ENCODE assay signal across 8 cellular contexts in the genomic region with DNA sequence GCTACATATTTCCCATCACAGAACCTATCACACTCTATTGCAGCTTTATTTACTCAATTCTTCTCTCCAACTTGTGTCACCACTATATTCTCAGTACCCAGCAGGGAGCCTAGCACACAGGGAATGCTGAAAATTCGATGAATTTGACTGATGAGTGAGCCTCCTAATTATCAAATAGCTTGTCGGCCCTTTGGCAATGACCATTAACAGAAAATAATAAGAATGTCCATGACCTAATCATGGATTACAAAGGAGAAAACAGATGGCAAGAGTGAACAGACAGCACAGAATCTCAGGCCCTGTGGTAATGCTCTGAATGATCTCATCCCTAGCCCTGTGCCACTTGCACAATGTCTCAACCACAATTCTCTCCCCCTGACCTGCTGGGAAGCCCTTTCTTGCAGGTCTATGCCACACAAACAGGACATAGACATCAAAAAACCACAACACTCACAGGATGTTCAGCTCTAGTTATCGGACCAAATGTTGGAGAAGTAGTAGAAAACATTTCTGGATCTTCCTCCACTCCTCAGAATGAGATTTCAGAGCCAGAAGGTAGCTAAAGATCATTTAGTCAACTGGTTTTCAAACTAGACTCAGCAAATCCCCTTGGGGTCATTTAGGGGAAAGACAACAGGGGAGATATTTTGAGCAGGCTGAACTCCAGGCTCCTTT.
A peak's percentile ranks its signal among the peaks of the same experiment; 100 is the strongest.
DNase-seq lines count a peak whose midpoint lies in the region; ATAC-seq and TF ChIP-seq lines count a peak whose summit lies in the region.

No MANE protein-coding gene starts in this region.

- H3K27me3 Mint-ChIP-seq in osteocyte (ENCODE audit: unreplicated experiment): no peaks in the 10 kb centered on the region

- H2AFZ ChIP-seq in IMR-90 (replicated peaks; ENCODE audit: low read length, poor library complexity): no peak overlapping the region

- no peak overlapping the region for H3K4me3 Mint-ChIP-seq in osteocyte (ENCODE audit: unreplicated experiment)

- TF ChIP-seq EP300 in esophagus muscularis mucosa (IDR thresholded peaks at IDR 0.05): no peak

- H2BK120ac ChIP-seq in IMR-90 (ENCODE audit: low read depth, low read length): peak overlapping the region; percentile 9; the same call in 1 of the 2 replicates

- peaks cover 12% of the 10 kb centered on the region for H3K36me3 Mint-ChIP-seq in osteocyte (ENCODE audit: unreplicated experiment)

- peak; percentile 88 for DNase-seq in BJ (ENCODE audit: low read depth)
- DNase-seq in IMR-90: peak; percentile 96
- DNase-seq in WERI-Rb-1: peak; percentile 73
- DNase-seq in esophagus muscularis mucosa (ENCODE audit: extremely low spot score): no peak
- DNase-seq in osteocyte (ENCODE audit: extremely low spot score, unreplicated experiment): no peak
- DNase-seq in NCI-H2029 (lab: John Stamatoyannopoulos, UW): no peak
- DNase-seq in H7: no peak
- no peak for DNase-seq in HAP-1 (ENCODE audit: low spot score in 2 of 2)

- dilution Hi-C loops in IMR-90 (cut with HindIII; ENCODE audit: low sequenced_read_pairs, unreplicated experiment): no loop called here

- peak overlapping the region; percentile 55; the same call in 1 of the 2 replicates for H3K27ac ChIP-seq in IMR-90 (ENCODE audit: insufficient read depth, low read length)
- H3K27ac ChIP-seq in WERI-Rb-1: peak overlapping the region; percentile 91
- peak overlapping the region; percentile 55 to 67 (median 56) for H3K27ac ChIP-seq in esophagus muscularis mucosa (replicated peaks in 1 of 4)

- H3K4me1 Mint-ChIP-seq in osteocyte (ENCODE audit: unreplicated experiment): peaks cover 64% of the 10 kb centered on the region

- H2BK5ac ChIP-seq in IMR-90 (ENCODE audit: low read depth, low read length, poor library complexity, severe bottlenecking): peak overlapping the region; percentile 67

- H2AK9ac ChIP-seq in IMR-90 (replicated peaks; ENCODE audit: low read depth, low read length, poor library complexity): no peak overlapping the region

- peak overlapping the region; percentile 94 for H3K27ac Mint-ChIP-seq in osteocyte (ENCODE audit: unreplicated experiment)

- no peak overlapping the region for H2BK15ac ChIP-seq in IMR-90 (ENCODE audit: low read depth, low read length)

- H4K91ac ChIP-seq in IMR-90 (ENCODE audit: insufficient read depth, low read depth, low read length): peak overlapping the region; percentile 37

- peaks cover 17 to 81% of the 10 kb centered on the region in 2 experiments for H3K79me1 ChIP-seq in IMR-90 (ENCODE audit: low read depth in 1 of 2, low read length in 2 of 2)

- in situ Hi-C loops in IMR-90 (cut with MboI; ENCODE audit: low sequenced_read_pairs): no loop called here
- in situ Hi-C loops in HAP-1 (cut with MboI; ENCODE audit: low sequenced_read_pairs): no loop called here

- peaks cover 7% of the 10 kb centered on the region for H3K9me1 ChIP-seq in IMR-90 (ENCODE audit: insufficient read depth, low read length)

- H3K27me3 ChIP-seq in BJ (ENCODE audit: control insufficient read depth, insufficient read depth, low read length): no peaks in the 10 kb centered on the region
- H3K27me3 ChIP-seq in IMR-90 (ENCODE audit: control insufficient read depth, insufficient read depth, low read length): no peaks in the 10 kb centered on the region
- H3K27me3 ChIP-seq in WERI-Rb-1 (ENCODE audit: insufficient read depth, low read depth, severe bottlenecking): no peaks in the 10 kb centered on the region
- H3K27me3 ChIP-seq in esophagus muscularis mucosa: no peaks in the 10 kb centered on the region
- H3K27me3 ChIP-seq in H7 (ENCODE audit: control insufficient read depth, insufficient read depth, low read length): no peaks in the 10 kb centered on the region
- no peaks in the 10 kb centered on the region for H3K27me3 ChIP-seq in HAP-1 (ENCODE audit: low read depth)

- CTCF ChIA-PET in BJ (lab: Yijun Ruan, JAX): interaction anchor here (0.6 to 16.7 kb wide), 20 partner anchors 8 to 304 kb away, joined by 3 to 412 read pairs (median 4); partner anchors contain the start of gene HNRNPR
- CTCF ChIA-PET in IMR-90 (lab: Yijun Ruan, JAX): interaction anchor here (1.2 to 2.7 kb wide), 6 partner anchors 41 to 100 kb away, joined by 3 to 32 read pairs (median 3); no protein-coding TSS in a partner anchor

- H3K4me3 ChIP-seq in BJ (ENCODE audit: low read depth, low read length): no peak overlapping the region
- no peak overlapping the region for H3K4me3 ChIP-seq in IMR-90 (ENCODE audit: insufficient read depth, low read depth, low read length)
- peak overlapping the region; percentile 20; the same call in 1 of the 2 replicates for H3K4me3 ChIP-seq in WERI-Rb-1 (ENCODE audit: low read depth, low read length)
- H3K4me3 ChIP-seq in esophagus muscularis mucosa: no peak overlapping the region
- H3K4me3 ChIP-seq in H7 (ENCODE audit: insufficient read depth, low read depth, low read length): no peak overlapping the region
- H3K4me3 ChIP-seq in HAP-1: no peak overlapping the region

- WGBS in IMR-90 (ENCODE audit: extremely low coverage in 2 of 2, insufficient read length in 1 of 2), 2 experiments: no CpG with 5 or more reads among the region's 3 CpGs
- WGBS in esophagus muscularis mucosa: 31% methylated on average over 3 of the region's 3 CpGs

- H3K9me3 ChIP-seq in IMR-90 (ENCODE audit: control insufficient read depth, insufficient read depth, low read length) (no peaks in the 10 kb centered on the region), WERI-Rb-1 (ENCODE audit: severe bottlenecking) (no peaks in the 10 kb centered on the region), esophagus muscularis mucosa (no peaks in the 10 kb centered on the region), HAP-1 (no peaks in the 10 kb centered on the region)

- H3K4me1 ChIP-seq in IMR-90 (ENCODE audit: control insufficient read depth, insufficient read depth, low read length) (peaks cover 18% of the 10 kb centered on the region), esophagus muscularis mucosa (peaks cover 49 to 63% (median 56%) of the 10 kb centered on the region in 4 donors), HAP-1 (peaks cover 8% of the 10 kb centered on the region; the same call in 1 of the 2 replicates)

- POLR2A ChIA-PET in BJ (lab: Charles Lee) (no interaction called here), IMR-90 (lab: Charles Lee; ENCODE audit: unreplicated experiment) (interaction anchor here (0.6 kb wide), 1 partner anchor 150 kb away, joined by 6 read pairs; no protein-coding TSS in a partner anchor)

- H2AK5ac ChIP-seq in IMR-90 (ENCODE audit: low read depth, low read length): no peak overlapping the region

- BruUV-seq in IMR-90 (replicated peaks; lab: Mats Ljungman, UMichigan): no TSS peak

- peak; percentile 55 for ATAC-seq in IMR-90 (ENCODE audit: low read depth)

- H3K36me3 ChIP-seq in BJ (ENCODE audit: control insufficient read depth, insufficient read depth, low read length): no peaks in the 10 kb centered on the region
- H3K36me3 ChIP-seq in IMR-90 (ENCODE audit: control insufficient read depth, insufficient read depth, low read length): no peaks in the 10 kb centered on the region; the same call in 1 of the 2 replicates
- no peaks in the 10 kb centered on the region; the same call in none of the 2 replicates for H3K36me3 ChIP-seq in WERI-Rb-1
- peaks cover 0 to 4% (median 0%) of the 10 kb centered on the region in 4 donors for H3K36me3 ChIP-seq in esophagus muscularis mucosa
- H3K36me3 ChIP-seq in H7 (replicated peaks; ENCODE audit: control insufficient read depth, insufficient read depth, low read length): no peaks in the 10 kb centered on the region; the same call in 1 of the 2 replicates
- peaks cover under 1% of the 10 kb centered on the region; the same call in 1 of the 2 replicates for H3K36me3 ChIP-seq in HAP-1 (replicated peaks)

- H2BK20ac ChIP-seq in IMR-90 (ENCODE audit: low read depth, low read length): peak overlapping the region; percentile 30; the same call in 1 of the 2 replicates

- intact Hi-C loops in IMR-90 (cut with micrococcal nuclease) (loop anchor here (5.0 kb wide), 1 partner anchor 172 kb away; no protein-coding TSS in a partner anchor), esophagus muscularis mucosa (cut with DNase I) (no loop called here)

- peak overlapping the region; percentile 32; the same call in 1 of the 2 replicates for H3K23ac ChIP-seq in IMR-90 (ENCODE audit: low read depth, low read length)

- TF ChIP-seq RAD21 in IMR-90 (IDR thresholded peaks at IDR 0.05; ENCODE audit: low read length): peak; percentile 4; the same call in 1 of the 2 replicates

- TF ChIP-seq CTCF in BJ (IDR thresholded peaks at IDR 0.05; ENCODE audit: insufficient read depth, low read depth, low read length) (no peak), IMR-90 (conservative IDR thresholded peaks at IDR 0.05; ENCODE audit: low read depth, low read length) (no peak), WERI-Rb-1 (IDR thresholded peaks at IDR 0.05; ENCODE audit: low read depth, low read length) (no peak), esophagus muscularis mucosa (IDR thresholded peaks at IDR 0.05) (no peak), osteocyte (IDR thresholded peaks at IDR 0.05) (no peak)

- H3K9me3 Mint-ChIP-seq in osteocyte (ENCODE audit: unreplicated experiment): no peaks in the 10 kb centered on the region

- TF ChIP-seq POLR2A in IMR-90 (IDR thresholded peaks at IDR 0.05; ENCODE audit: low read depth, low read length): no peak
- no peak for TF ChIP-seq POLR2A in esophagus muscularis mucosa (IDR thresholded peaks at IDR 0.05; ENCODE audit: low read depth)

- no peak overlapping the region for H3K56ac ChIP-seq in IMR-90 (ENCODE audit: extremely low read depth, insufficient read depth, low read length)

- no peak overlapping the region; the same call in 1 of the 2 replicates for H3K14ac ChIP-seq in IMR-90 (replicated peaks; ENCODE audit: low read depth, low read length)

- H3K4me2 ChIP-seq in IMR-90 (ENCODE audit: low read depth, low read length): peak overlapping the region; percentile 68; the same call in 1 of the 2 replicates

- H3K18ac ChIP-seq in IMR-90 (ENCODE audit: low read depth, low read length): no peak overlapping the region; the same call in 1 of the 2 replicates

- H3K9ac ChIP-seq in IMR-90 (ENCODE audit: low read depth, low read length): no peak overlapping the region

- peak overlapping the region; percentile 42; the same call in 1 of the 2 replicates for H3K4ac ChIP-seq in IMR-90 (ENCODE audit: low read depth, low read length)

- H4K5ac ChIP-seq in IMR-90 (ENCODE audit: low read depth, low read length): no peak overlapping the region

- H4K8ac ChIP-seq in IMR-90 (ENCODE audit: low read depth in 2 of 2, low read length in 2 of 2): no peak overlapping the region; a peak in 1 of 4 replicates

- H4K20me1 ChIP-seq in IMR-90 (ENCODE audit: insufficient read depth, low read length): peaks cover 64% of the 10 kb centered on the region

TF ChIP-seq in IMR-90, 13 proteins besides CTCF, POLR2A, EP300 and RAD21 (continues in another document):
- TF ChIP-seq FOS (IDR thresholded peaks at IDR 0.05; ENCODE audit: low read depth, low read length) (peak; percentile 56; the same call in 1 of the 2 replicates), SMC3 (IDR thresholded peaks at IDR 0.05; ENCODE audit: low read depth, low read length) (no peak), CHD1 (IDR thresholded peaks at IDR 0.05; ENCODE audit: low read depth, low read length) (no peak), MAZ (IDR thresholded peaks at IDR 0.05; ENCODE audit: borderline replicate concordance, low read depth, low read length) (no peak), RCOR1 (IDR thresholded peaks at IDR 0.05; ENCODE audit: insufficient replicate concordance, low read length) (peak; percentile 98), NFE2L2 (IDR thresholded peaks at IDR 0.05; ENCODE audit: low read depth, low read length) (no peak)

Comparison
In these comparisons a context has a peak if more than half of its experiments do, and no peak if none do; other contexts are left out.
1. DNase-seq: peak in BJ (single experiment), IMR-90 (single experiment) and WERI-Rb-1 (single experiment); none in esophagus muscularis mucosa (single experiment), osteocyte (single experiment), NCI-H2029 (single experiment), H7 (single experiment) and HAP-1 (0 of 2).
2. Peak in every context shown above with its lines, with median percentiles within 50 percentile points of each other: H3K27ac ChIP-seq.